In the genomic region with DNA sequence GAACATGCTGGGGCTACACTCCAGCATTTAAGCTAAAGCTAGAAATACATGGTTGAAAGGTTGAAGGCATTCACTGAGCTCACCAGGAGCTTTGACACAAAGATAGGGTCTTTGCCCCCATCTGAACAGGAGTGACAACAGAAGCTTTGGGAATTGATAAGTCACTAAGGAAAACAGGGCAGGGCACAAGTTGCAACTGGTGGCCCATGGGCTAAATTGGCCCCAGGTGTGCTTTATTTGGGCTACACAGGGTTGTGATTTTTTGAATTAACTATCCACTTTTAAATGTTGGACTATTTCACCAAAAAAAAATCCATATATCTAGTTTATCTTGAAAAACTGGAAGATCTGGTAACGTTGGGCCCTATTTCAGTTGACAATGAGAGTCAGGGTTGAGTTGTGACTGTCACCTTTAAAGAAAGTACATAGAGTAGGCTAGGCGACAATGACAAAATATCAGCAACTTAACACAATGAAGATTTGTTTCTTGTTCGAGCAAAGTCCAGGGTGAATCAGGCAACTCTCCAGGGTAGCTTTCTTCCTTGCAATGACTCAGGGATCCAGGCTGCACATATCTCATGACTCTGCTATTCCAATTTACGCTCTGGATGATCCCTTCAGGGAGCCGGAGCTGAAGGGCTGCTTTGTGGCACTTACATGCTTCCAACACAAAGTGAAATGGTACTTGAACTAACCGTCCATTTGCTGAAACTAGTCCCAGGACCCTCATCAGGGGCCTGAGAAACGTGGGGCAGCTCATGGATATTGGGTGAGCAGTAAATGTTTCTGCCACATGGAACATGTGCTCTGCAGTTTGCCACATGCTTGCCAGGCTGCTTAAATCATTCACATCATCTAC, we compare ENCODE assay signal across 14 cellular contexts. TPM values are rescaled to one million over a fixed set of nuclear protein-coding genes. Genes with fewer than 3 reads are reported as not detected.
A peak's percentile ranks its signal among the peaks of the same experiment; 100 is the strongest.
DNase-seq lines count a peak whose midpoint lies in the region; ATAC-seq and TF ChIP-seq lines count a peak whose summit lies in the region.
"Had no signal": no experiment of that assay in that cellular context is flagged by ENCODE, and none has a peak within 500 bp of the region (broad histone marks: within the 10 kb centered on the region; RNA-seq: fewer than 3 reads in every experiment).

No MANE protein-coding gene starts in this region.

- in situ Hi-C loops in astrocyte of the spinal cord (cut with HindIII; ENCODE audit: low sequenced_read_pairs), result no loop called here

- TF ChIP-seq CTCF in astrocyte of the spinal cord (IDR thresholded peaks at IDR 0.05; ENCODE audit: low read depth, low read length) (no peak), type B pancreatic cell (conservative IDR thresholded peaks at IDR 0.05) (no peak)

- no peak overlapping the region for H3K4me3 ChIP-seq in astrocyte of the spinal cord (ENCODE audit: low read depth, low read length)
- H3K4me3 ChIP-seq: heart left ventricle had no signal

- H3K9me3 Mint-ChIP-seq in type B pancreatic cell, result no peaks in the 10 kb centered on the region
- H3K9me3 Mint-ChIP-seq: stimulated activated effector memory CD8-positive, alpha-beta T cell treated with anti-CD3 and anti-CD28 coated beads, Interleukin-12 subunit alpha, Interleukin-12 subunit beta, amount 100 ng/mL, for 72 hours; WTC11 had no signal

- H3K27ac Mint-ChIP-seq in type B pancreatic cell, result peak overlapping the region; percentile 95
- H3K27ac Mint-ChIP-seq: stimulated activated effector memory CD8-positive, alpha-beta T cell treated with anti-CD3 and anti-CD28 coated beads, Interleukin-12 subunit alpha, Interleukin-12 subunit beta, amount 100 ng/mL, for 72 hours; WTC11 had no signal

- ATAC-seq in GM19328 (IDR thresholded peaks at IDR 0.05; ENCODE audit: unreplicated experiment), result no peak
- ATAC-seq: stimulated activated effector memory CD8-positive, alpha-beta T cell treated with anti-CD3 and anti-CD28 coated beads, Interleukin-12 subunit alpha, Interleukin-12 subunit beta, amount 100 ng/mL, for 72 hours; WTC11 had no signal

- H3K27me3 Mint-ChIP-seq in type B pancreatic cell, result no peaks in the 10 kb centered on the region

- peak overlapping the region; percentile 64 for H3K4me3 Mint-ChIP-seq in type B pancreatic cell
- H3K4me3 Mint-ChIP-seq: stimulated activated effector memory CD8-positive, alpha-beta T cell treated with anti-CD3 and anti-CD28 coated beads, Interleukin-12 subunit alpha, Interleukin-12 subunit beta, amount 100 ng/mL, for 72 hours; WTC11 had no signal

- DNase-seq in HT1080 (ENCODE audit: low read depth) (peak; percentile 79), astrocyte of the spinal cord (ENCODE audit: low read depth, low spot score) (peak; percentile 55), kidney glomerular epithelial cell (lab: John Stamatoyannopoulos, UW) (peak; percentile 75), type B pancreatic cell (ENCODE audit: extremely low spot score, unreplicated experiment) (no peak), NCI-H2227 (lab: John Stamatoyannopoulos, UW; ENCODE audit: unreplicated experiment) (no peak), HUDEP-2 (lab: John Stamatoyannopoulos, UW; ENCODE audit: unreplicated experiment in 76 of 76) (no peak)
- DNase-seq: activated gamma-delta T cell, heart left ventricle, NCI-H187 treated with DMSO at 0.1 percent for 48 hours, RPMI8226 had no signal

- H3K4me1 Mint-ChIP-seq in type B pancreatic cell (ENCODE audit: unreplicated experiment), result peaks cover 14% of the 10 kb centered on the region
- H3K4me1 Mint-ChIP-seq: stimulated activated effector memory CD8-positive, alpha-beta T cell treated with anti-CD3 and anti-CD28 coated beads, Interleukin-12 subunit alpha, Interleukin-12 subunit beta, amount 100 ng/mL, for 72 hours had no signal

- no peaks in the 10 kb centered on the region for H3K36me3 Mint-ChIP-seq in type B pancreatic cell
- H3K36me3 Mint-ChIP-seq: stimulated activated effector memory CD8-positive, alpha-beta T cell treated with anti-CD3 and anti-CD28 coated beads, Interleukin-12 subunit alpha, Interleukin-12 subunit beta, amount 100 ng/mL, for 72 hours; WTC11 had no signal

RNA-seq across cellular contexts. Expression of a gene that starts 13.3 kb away (rescaled TPM):
- 563 and 574 TPM in 2 replicates for total RNA-seq in HT1080 (2014; rRNA removed; shearing (Covaris generic))
- polyA plus RNA-seq in HT1080 (2015; cell fraction: cytosol; rRNA removed), result 388 and 515 TPM in 2 replicates
- polyA plus RNA-seq in HT1080 (2015; cell fraction: nucleus; rRNA removed), result 236 and 286 TPM in 2 replicates
- total RNA-seq in type B pancreatic cell (ENCODE audit: low replicate concordance), result 450 and 521 TPM in 2 replicates

RNA-seq across cellular contexts. Expression of a gene that starts 44.0 kb away (rescaled TPM):
- 358 and 373 TPM in 2 replicates for total RNA-seq in HT1080 (2014; rRNA removed; shearing (Covaris generic))
- polyA plus RNA-seq in HT1080 (2015; cell fraction: cytosol; rRNA removed), result 264 and 281 TPM in 2 replicates
- 286 and 299 TPM in 2 replicates for polyA plus RNA-seq in HT1080 (2015; cell fraction: nucleus; rRNA removed)
- 480 and 1,293 TPM in 2 replicates for total RNA-seq in type B pancreatic cell (ENCODE audit: low replicate concordance)
- total RNA-seq: myocyte had no signal

RNA-seq across cellular contexts. Expression of a gene that starts 56.9 kb away (rescaled TPM):
- total RNA-seq in HT1080 (2014; rRNA removed; shearing (Covaris generic)), result 29.1 and 32.5 TPM in 2 replicates
- 17.7 and 22.9 TPM in 2 replicates for polyA plus RNA-seq in HT1080 (2015; cell fraction: cytosol; rRNA removed)
- polyA plus RNA-seq in HT1080 (2015; cell fraction: nucleus; rRNA removed), result 104 and 109 TPM in 2 replicates
- 3.5 and 21.8 TPM in 2 replicates for total RNA-seq in type B pancreatic cell (ENCODE audit: low replicate concordance)

Comparison
In these comparisons a context has a peak if more than half of its experiments do, and no peak if none do; other contexts are left out.
1. DNase-seq: peak in HT1080 (single experiment), astrocyte of the spinal cord (single experiment) and kidney glomerular epithelial cell (single experiment); none in type B pancreatic cell (single experiment), NCI-H2227 (single experiment) and HUDEP-2 (0 of 76).